15 cellular contexts compared by ENCODE assay signal in genomic region chr18:10322408-10322807, GRCh38.
"Had no signal": no experiment of that assay in that cellular context is flagged by ENCODE, and none has a peak within 500 bp of the region (broad histone marks: within the 10 kb centered on the region; RNA-seq: fewer than 3 reads in every experiment).

No MANE protein-coding gene starts in this region.

- H3K36me3 ChIP-seq: cardiac muscle cell, heart right ventricle, neural progenitor cell, right atrium auricular region had no signal

- ATAC-seq: activated CD8-positive, alpha-beta T cell treated with anti-CD3 and anti-CD28 coated beads for 36 hours; heart right ventricle; mucosa of descending colon; naive thymus-derived CD4-positive, alpha-beta T cell; stimulated activated naive CD8-positive, alpha-beta T cell treated with anti-CD3 and anti-CD28 coated beads, Interleukin-15, amount 100 ng/mL, for 72 hours had no signal

- H3K9me3 ChIP-seq: heart right ventricle, mucosa of descending colon, right atrium auricular region had no signal

- H3K4me3 ChIP-seq: cardiac muscle cell, heart right ventricle, mucosa of descending colon, neural progenitor cell, right atrium auricular region had no signal

- H3K27me3 ChIP-seq: cardiac muscle cell, heart right ventricle, neural progenitor cell, right atrium auricular region had no signal

- H3K27ac ChIP-seq: cardiac muscle cell, heart right ventricle, neural progenitor cell, right atrium auricular region had no signal

- DNase-seq: activated CD4-positive, alpha-beta T cell treated with anti-CD3 and anti-CD28 coated beads, Interleukin-2, amount 10 ng/mL, durations not matched to agents 24 days and 14 days; activated CD8-positive, alpha-beta T cell treated with anti-CD3 and anti-CD28 coated beads for 36 hours; activated naive CD4-positive, alpha-beta T cell treated with anti-CD3 and anti-CD28 coated beads, Interleukin-2, amount 50 U/mL, for 16 hours; activated T-cell treated with anti-CD3 and anti-CD28 coated beads, Interleukin-2, amount 50 U/mL, for 1 hour; heart right ventricle; immature natural killer cell; mesenchymal stem cell; mucosa of descending colon; naive thymus-derived CD4-positive, alpha-beta T cell; stimulated activated naive CD8-positive, alpha-beta T cell treated with anti-CD3 and anti-CD28 coated beads, Interleukin-15, amount 100 ng/mL, for 72 hours; T1000; trophoblast cell had no signal

- H3K4me1 ChIP-seq: right atrium auricular region had no signal

- H3K9ac ChIP-seq: neural progenitor cell had no signal

- H3K4me2 ChIP-seq: neural progenitor cell had no signal
